8 cellular contexts compared by ENCODE assay signal in genomic region chr4:18020145-18020670, GRCh38. TPM values are rescaled to one million over a fixed set of nuclear protein-coding genes. Genes with fewer than 3 reads are reported as not detected.
A peak's percentile ranks its signal among the peaks of the same experiment; 100 is the strongest.
DNase-seq lines count a peak whose midpoint lies in the region; ATAC-seq and TF ChIP-seq lines count a peak whose summit lies in the region.

No MANE protein-coding gene starts in this region.

- H3K4me3 Mint-ChIP-seq in brain: peak overlapping the region; percentile 93 to 99 (median 97)

- intact Hi-C loops in left lung (cut with DNase I): no loop called here

- H3K9me3 ChIP-seq in NT2/D1 (ENCODE audit: insufficient read depth, low read length) (no peaks in the 10 kb centered on the region), left lung (no peaks in the 10 kb centered on the region), stomach smooth muscle (ENCODE audit: control insufficient read depth in 2 of 2, low read length in 2 of 2) (no peaks in the 10 kb centered on the region)

- ATAC-seq in left lung (no peak), GM19324 (IDR thresholded peaks at IDR 0.05; ENCODE audit: low FRiP score, unreplicated experiment) (no peak), HG03159 (IDR thresholded peaks at IDR 0.05; ENCODE audit: unreplicated experiment) (no peak)

- TF ChIP-seq CTCF in brain (conservative IDR thresholded peaks at IDR 0.05) (no peak), left lung (IDR thresholded peaks at IDR 0.05) (no peak)

- H3K9me3 Mint-ChIP-seq in brain: peaks cover 0 to 3% (median 0%) of the 10 kb centered on the region in 5 experiments

- H3K27ac ChIP-seq in left lung: peak overlapping the region; percentile 15 to 95
- H3K27ac ChIP-seq in stomach smooth muscle (ENCODE audit: low read length): no peak overlapping the region

- DNase-seq in NCI-H146 (lab: John Stamatoyannopoulos, UW) (peak; percentile 36), NCI-H146 treated with DMSO at 0.1 percent for 48 hours (lab: John Stamatoyannopoulos, UW; ENCODE audit: unreplicated experiment) (no peak), NT2/D1 (ENCODE audit: low read depth, low spot score) (no peak), left lung (no peak)

- no peaks in the 10 kb centered on the region for H3K36me3 Mint-ChIP-seq in brain

- H3K4me1 ChIP-seq in NT2/D1 (ENCODE audit: insufficient read depth, insufficient read length): no peaks in the 10 kb centered on the region
- peaks cover 9 to 16% of the 10 kb centered on the region in 2 donors for H3K4me1 ChIP-seq in left lung
- peaks cover 13% of the 10 kb centered on the region for H3K4me1 ChIP-seq in stomach smooth muscle (ENCODE audit: control insufficient read depth, insufficient read depth, low read length)

- H3K27me3 Mint-ChIP-seq in brain: peaks cover 33% of the 10 kb centered on the region

- peak overlapping the region; percentile 47 for H3K9ac ChIP-seq in NT2/D1 (ENCODE audit: insufficient read length, low read depth)
- H3K9ac ChIP-seq in stomach smooth muscle (ENCODE audit: low read length in 2 of 2): peak overlapping the region; percentile 58 to 66

- peaks cover 52% of the 10 kb centered on the region for H3K4me1 Mint-ChIP-seq in brain

- H3K4me3 ChIP-seq in NT2/D1 (ENCODE audit: insufficient read length, low read depth) (peak overlapping the region; percentile 65), left lung (peak overlapping the region; percentile 91 to 93), stomach smooth muscle (ENCODE audit: low read length in 2 of 2) (peak overlapping the region; percentile 89 to 90)

- peaks cover 23% of the 10 kb centered on the region for H3K27me3 ChIP-seq in NT2/D1 (ENCODE audit: insufficient read depth, insufficient read length)
- H3K27me3 ChIP-seq in left lung: peaks cover 0 to 10% of the 10 kb centered on the region in 2 donors
- no peaks in the 10 kb centered on the region for H3K27me3 ChIP-seq in stomach smooth muscle (ENCODE audit: control insufficient read depth in 1 of 2, insufficient read depth in 2 of 2, low read length in 2 of 2)

- peak overlapping the region; percentile 95 to 98 (median 98) for H3K27ac Mint-ChIP-seq in brain

- H3K36me3 ChIP-seq in NT2/D1 (ENCODE audit: insufficient read depth, insufficient read length, low read length): no peaks in the 10 kb centered on the region
- H3K36me3 ChIP-seq in left lung: no peaks in the 10 kb centered on the region
- no peaks in the 10 kb centered on the region for H3K36me3 ChIP-seq in stomach smooth muscle (ENCODE audit: control insufficient read depth in 2 of 2, insufficient read depth in 2 of 2, low read length in 2 of 2)

RNA-seq across cellular contexts. Expression of gene LCORL, which starts 1.3 kb away (rescaled TPM):
- polyA plus RNA-seq in brain (ENCODE audit: insufficient read depth, low read depth, low replicate concordance): 11.1 TPM
- total RNA-seq in left lung: 10 to 100 TPM; 12.2 to 13.3 TPM
